Comparison of ENCODE assay signal across 8 cellular contexts in the genomic region with DNA sequence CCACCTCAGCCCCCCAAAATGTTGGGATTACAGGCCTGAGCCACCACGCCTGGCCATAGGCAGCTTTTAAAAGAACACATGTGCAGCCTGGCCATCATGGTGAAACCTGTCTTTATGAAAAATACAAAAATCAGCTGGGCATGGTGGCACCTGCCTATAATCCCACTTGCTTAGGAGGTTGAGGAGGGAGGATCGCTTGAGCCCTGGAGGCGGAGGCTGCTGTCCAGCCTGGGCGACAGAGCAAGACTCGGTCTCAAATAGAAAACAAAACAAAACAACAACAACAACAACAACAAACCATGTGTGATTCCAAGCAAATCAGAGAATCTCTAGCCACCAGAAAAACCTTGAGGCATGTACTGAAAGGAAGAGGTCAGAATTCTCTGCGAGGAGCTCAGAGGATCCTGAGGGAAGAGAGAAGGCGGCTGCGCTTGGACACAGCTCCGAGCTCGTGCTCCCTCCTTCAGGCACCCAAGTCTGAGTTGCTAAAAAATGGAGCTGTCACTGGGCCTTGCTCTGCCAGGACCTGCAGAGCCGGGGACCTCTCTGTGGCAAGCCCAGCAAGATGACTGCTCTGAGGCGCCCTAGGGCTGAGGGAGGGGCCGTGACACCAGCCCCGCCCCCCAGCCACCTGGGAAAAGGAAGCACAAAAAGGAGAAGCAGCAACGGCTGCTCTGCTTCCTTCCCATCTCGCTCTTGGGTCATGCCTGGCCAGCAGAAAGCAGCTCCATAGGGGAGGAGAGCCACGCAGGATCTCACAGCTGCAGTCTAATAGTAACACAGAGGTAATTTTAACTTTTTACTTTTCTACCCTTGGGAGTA. TPM values are rescaled to one million over a fixed set of nuclear protein-coding genes. Genes with fewer than 3 reads are reported as not detected.
A peak's percentile ranks its signal among the peaks of the same experiment; 100 is the strongest.
DNase-seq lines count a peak whose midpoint lies in the region; TF ChIP-seq lines count a peak whose summit lies in the region.

TSS of gene ARL11 (plus strand) at position 677 of the 822 bp plus-strand sequence. CDS start 1,941 bp downstream, outside the sequence.

- WGBS in SK-N-SH (ENCODE audit: low lambda C conversion rate), result 82% methylated on average over 12 of the region's 17 CpGs

- no peaks in the 10 kb centered on the region for H4K20me1 ChIP-seq in SK-N-SH (ENCODE audit: insufficient read depth)

- no peak for TF ChIP-seq RAD21 in SK-N-SH (IDR thresholded peaks at IDR 0.05; ENCODE audit: low read length)

- no peak for TF ChIP-seq EP300 in SK-N-SH (IDR thresholded peaks at IDR 0.05; ENCODE audit: borderline replicate concordance in 1 of 2, low read depth in 1 of 2, low read length in 1 of 2)

- in situ Hi-C loops in HAP-1 (cut with MboI; ENCODE audit: low sequenced_read_pairs), result no loop called here

- no peaks in the 10 kb centered on the region for H3K27me3 ChIP-seq in HAP-1 (ENCODE audit: low read depth)
- no peaks in the 10 kb centered on the region for H3K27me3 ChIP-seq in left ventricle myocardium inferior (ENCODE audit: low read depth)
- no peaks in the 10 kb centered on the region for H3K27me3 ChIP-seq in SK-N-SH (ENCODE audit: insufficient read depth)

- DNase-seq in GM12865 (ENCODE audit: low read depth), result peak; percentile 89
- DNase-seq in HAP-1 (ENCODE audit: low spot score in 2 of 2), result peak; percentile 21 to 72
- DNase-seq in NB4 (ENCODE audit: low read depth), result peak; percentile 96
- peak; percentile 29 for DNase-seq in activated T-cell treated with anti-CD3 and anti-CD28 coated beads for 24 hours (ENCODE audit: low read depth)
- DNase-seq in left ventricle myocardium inferior, result peak; percentile 64
- peak; percentile 74 for DNase-seq in stimulated activated CD4-positive, alpha-beta T cell treated with anti-CD3 and anti-CD28 coated beads, Interleukin-15, amount 100 ng/mL, for 24 hours
- no peak for DNase-seq in SK-N-SH
- no peak for DNase-seq in NCI-H1436 (lab: John Stamatoyannopoulos, UW)

- peak within 1 kb of the TSS; percentile 61 for H3K27ac ChIP-seq in left ventricle myocardium inferior (replicated peaks)
- no peak within 1 kb of the TSS for H3K27ac ChIP-seq in SK-N-SH (ENCODE audit: low read depth in 2 of 2, low read length in 1 of 2)

- TF ChIP-seq POLR2A in NB4 (IDR thresholded peaks at IDR 0.05; ENCODE audit: extremely low read depth, insufficient read length), result peak; percentile 97

- intact Hi-C loops in left ventricle myocardium inferior (cut with micrococcal nuclease), result no loop called here

- H3K36me3 ChIP-seq in HAP-1 (replicated peaks) (no peaks in the 10 kb centered on the region), left ventricle myocardium inferior (no peaks in the 10 kb centered on the region), SK-N-SH (replicated peaks in 1 of 2; ENCODE audit: control insufficient read depth in 1 of 2, insufficient read depth in 2 of 2, low read length in 1 of 2) (no peaks in the 10 kb centered on the region)

- H2AFZ ChIP-seq in SK-N-SH (ENCODE audit: low read depth), result no peak within 1 kb of the TSS

- POLR2A ChIA-PET in SK-N-SH (lab: Yijun Ruan, JAX), result no interaction called here

- H3K4me2 ChIP-seq in SK-N-SH, result no peak within 1 kb of the TSS

- H3K9ac ChIP-seq in SK-N-SH, result no peak within 1 kb of the TSS

- H3K4me1 ChIP-seq in HAP-1 (peaks cover 9% of the 10 kb centered on the region), left ventricle myocardium inferior (peaks cover 46% of the 10 kb centered on the region), SK-N-SH (ENCODE audit: control insufficient read depth in 1 of 2, insufficient read depth in 2 of 2, low read depth in 1 of 2, low read length in 1 of 2) (no peaks in the 10 kb centered on the region)

- no peaks in the 10 kb centered on the region for H3K79me2 ChIP-seq in SK-N-SH (ENCODE audit: insufficient read depth)

- no peak for TF ChIP-seq CTCF in GM12865 (IDR thresholded peaks at IDR 0.05; ENCODE audit: insufficient read depth, low read depth, low read length, missing control alignments)
- no peak for TF ChIP-seq CTCF in NB4 (IDR thresholded peaks at IDR 0.05; ENCODE audit: low read depth, low read length)
- TF ChIP-seq CTCF in left ventricle myocardium inferior (IDR thresholded peaks at IDR 0.05; ENCODE audit: borderline replicate concordance), result no peak
- no peak for TF ChIP-seq CTCF in SK-N-SH (IDR thresholded peaks at IDR 0.05)

- H3K9me2 ChIP-seq in SK-N-SH, result no peaks in the 10 kb centered on the region

- H3K4me3 ChIP-seq in GM12865 (ENCODE audit: low read depth, low read length), result peak within 1 kb of the TSS; percentile 88
- H3K4me3 ChIP-seq in HAP-1, result peak within 1 kb of the TSS; percentile 9; the same call in 1 of the 2 replicates
- H3K4me3 ChIP-seq in NB4 (ENCODE audit: low read depth, low read length), result peak within 1 kb of the TSS; percentile 95
- H3K4me3 ChIP-seq in left ventricle myocardium inferior, result peak within 1 kb of the TSS; percentile 27
- no peak within 1 kb of the TSS for H3K4me3 ChIP-seq in SK-N-SH (ENCODE audit: low read depth in 2 of 2, low read length in 1 of 2)

- H3K9me3 ChIP-seq in HAP-1 (no peaks in the 10 kb centered on the region; the same call in 1 of the 2 replicates), left ventricle myocardium inferior (replicated peaks) (no peaks in the 10 kb centered on the region), SK-N-SH (no peaks in the 10 kb centered on the region)

- no peaks in the 10 kb centered on the region for H3F3A ChIP-seq in SK-N-SH (replicated peaks; ENCODE audit: insufficient read depth)

- CTCF ChIA-PET in SK-N-SH (lab: Yijun Ruan, JAX), result interaction anchor here (1.2 kb wide), 1 partner anchor 21 kb away, joined by 3 read pairs; no protein-coding TSS in a partner anchor

TF ChIP-seq in SK-N-SH, 30 proteins besides CTCF, POLR2A, EP300 and RAD21 (continues in another document):
- TF ChIP-seq, protein P1, sequence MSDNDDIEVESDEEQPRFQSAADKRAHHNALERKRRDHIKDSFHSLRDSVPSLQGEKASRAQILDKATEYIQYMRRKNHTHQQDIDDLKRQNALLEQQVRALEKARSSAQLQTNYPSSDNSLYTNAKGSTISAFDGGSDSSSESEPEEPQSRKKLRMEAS (IDR thresholded peaks at IDR 0.05; ENCODE audit: low read depth), result no peak
- no peak for TF ChIP-seq YY1 (IDR thresholded peaks at IDR 0.05; ENCODE audit: low read depth)
- TF ChIP-seq GABPA (IDR thresholded peaks at IDR 0.05; ENCODE audit: low read depth), result no peak
- TF ChIP-seq EZH2phosphoT487 (IDR thresholded peaks at IDR 0.05; ENCODE audit: borderline replicate concordance, low read depth), result no peak
- no peak for TF ChIP-seq NFIC (IDR thresholded peaks at IDR 0.05; ENCODE audit: borderline replicate concordance)
- no peak for TF ChIP-seq SIN3A (IDR thresholded peaks at IDR 0.05; ENCODE audit: borderline replicate concordance, low read depth, low read length)
- no peak for TF ChIP-seq TCF12 (IDR thresholded peaks at IDR 0.05)
- TF ChIP-seq USF2 (IDR thresholded peaks at IDR 0.05; ENCODE audit: borderline replicate concordance, low read depth, low read length), result no peak
- no peak for TF ChIP-seq RFX5 (IDR thresholded peaks at IDR 0.05; ENCODE audit: low read length)
- TF ChIP-seq FOSL2 (IDR thresholded peaks at IDR 0.05; ENCODE audit: borderline replicate concordance, low read depth), result no peak
- TF ChIP-seq PBX3 (IDR thresholded peaks at IDR 0.05), result no peak
- TF ChIP-seq NRF1 (IDR thresholded peaks at IDR 0.05; ENCODE audit: low read depth, low read length), result no peak
- no peak for TF ChIP-seq TAF1 (IDR thresholded peaks at IDR 0.05; ENCODE audit: borderline replicate concordance, low read depth, low read length)
- TF ChIP-seq MEF2A (IDR thresholded peaks at IDR 0.05; ENCODE audit: borderline replicate concordance, low read depth), result no peak

RNA-seq across cellular contexts. Expression of gene ARL11, which starts in this region (rescaled TPM):
- 0.52 TPM for total RNA-seq in left ventricle myocardium inferior
- polyA plus RNA-seq in SK-N-SH (2012; rRNA removed), result not detected in 2 replicates
- not detected in 2 replicates for polyA plus RNA-seq in SK-N-SH (2012; cell fraction: cytosol; rRNA removed)
- not detected in 2 replicates for polyA plus RNA-seq in SK-N-SH (2012; cell fraction: nucleus; rRNA removed)

Comparison
In these comparisons a context has a peak if more than half of its experiments do, and no peak if none do; other contexts are left out.
1. Peak in DNase-seq, H3K4me3 ChIP-seq and H3K27ac ChIP-seq in left ventricle myocardium inferior; RNA of the gene not detected or under 1 TPM.
2. DNase-seq: peak in GM12865 (single experiment), HAP-1 (2 of 2), NB4 (single experiment), activated T-cell treated with anti-CD3 and anti-CD28 coated beads for 24 hours (single experiment) and stimulated activated CD4-positive, alpha-beta T cell treated with anti-CD3 and anti-CD28 coated beads, Interleukin-15, amount 100 ng/mL, for 24 hours (single experiment); none in SK-N-SH (single experiment) and NCI-H1436 (single experiment).
3. H3K4me3 ChIP-seq: peak in GM12865 (single experiment), HAP-1 (single experiment) and NB4 (single experiment); none in SK-N-SH (0 of 2).